ENCODE assay signal across 9 cellular contexts in genomic region chr4:140048419-140049022, GRCh38.
DNase-seq lines count a peak whose midpoint lies in the region; ATAC-seq and TF ChIP-seq lines count a peak whose summit lies in the region.
"Had no signal": no experiment of that assay in that cellular context is flagged by ENCODE, and none has a peak within 500 bp of the region (broad histone marks: within the 10 kb centered on the region; RNA-seq: fewer than 3 reads in every experiment).

No MANE protein-coding gene starts in this region.

- peak overlapping the region; percentile 51 for H3K9ac ChIP-seq in PC-3 (ENCODE audit: low read length)

- ATAC-seq in PC-3 (no peak), gastrocnemius medialis (no peak), HG03196 (IDR thresholded peaks at IDR 0.05; ENCODE audit: unreplicated experiment) (no peak)

- H3K27ac ChIP-seq in PC-3 (ENCODE audit: low read length) (peak overlapping the region; percentile 68), gastrocnemius medialis (peak overlapping the region; percentile 21 to 71 (median 50))

- no peak for TF ChIP-seq CTCF in PC-3 (conservative IDR thresholded peaks at IDR 0.05; ENCODE audit: low read depth, low read length)
- TF ChIP-seq CTCF in fibroblast of the aortic adventitia (IDR thresholded peaks at IDR 0.05; ENCODE audit: insufficient read depth, low read length) = no peak
- TF ChIP-seq CTCF in gastrocnemius medialis (IDR thresholded peaks at IDR 0.05 in 4 of 5, conservative IDR thresholded peaks at IDR 0.05 in 1 of 5) = no peak

- in situ Hi-C loops in gastrocnemius medialis (cut with MboI; ENCODE audit: low sequenced_read_pairs in 4 of 4) = loop anchor here in 2 of 4 donors (10.0 kb wide), 2 partner anchors 206 to 314 kb away; no protein-coding TSS in a partner anchor

- H3K36me3 ChIP-seq in H7 (replicated peaks; ENCODE audit: control insufficient read depth, insufficient read depth, low read length) (no peaks in the 10 kb centered on the region), PC-3 (ENCODE audit: low read depth, low read length) (no peaks in the 10 kb centered on the region), gastrocnemius medialis (no peaks in the 10 kb centered on the region)

- no peaks in the 10 kb centered on the region for H3F3A ChIP-seq in PC-3 (ENCODE audit: low read length, unreplicated experiment)

- POLR2A ChIA-PET in PC-3 (lab: Charles Lee; ENCODE audit: unreplicated experiment) = interaction anchor here (0.6 kb wide), 1 partner anchor 60 kb away, joined by 3 read pairs; no protein-coding TSS in a partner anchor

- H3K9me3 ChIP-seq in PC-3 (ENCODE audit: low read length) = no peaks in the 10 kb centered on the region
- no peaks in the 10 kb centered on the region for H3K9me3 ChIP-seq in gastrocnemius medialis

- intact Hi-C loops in PC-3 (cut with micrococcal nuclease) = loop anchor here (2.0 kb wide), 1 partner anchor 36 kb away; no protein-coding TSS in a partner anchor
- intact Hi-C loops in gastrocnemius medialis (cut with DNase I; ENCODE audit: low total_unique reads) = loop anchor here (2.0 to 10.0 kb wide), 6 partner anchors 44 to 314 kb away; no protein-coding TSS in a partner anchor

- peak overlapping the region; percentile 88 for H3K4me2 ChIP-seq in PC-3 (ENCODE audit: low read length)

- no peaks in the 10 kb centered on the region for H3K9me2 ChIP-seq in PC-3 (replicated peaks; ENCODE audit: low read length)

- peak overlapping the region; percentile 74 for H2AFZ ChIP-seq in PC-3 (ENCODE audit: low read length)

- CTCF ChIA-PET in PC-3 (lab: Charles Lee) = interaction anchor here (0.6 kb wide), 1 partner anchor 205 kb away, joined by 4 read pairs; no protein-coding TSS in a partner anchor

- H3K27me3 ChIP-seq in H7 (ENCODE audit: control insufficient read depth, insufficient read depth, low read length) (no peaks in the 10 kb centered on the region), PC-3 (ENCODE audit: low read length) (no peaks in the 10 kb centered on the region), gastrocnemius medialis (no peaks in the 10 kb centered on the region)

- H3K4me3 ChIP-seq in H7 (ENCODE audit: insufficient read depth, low read depth, low read length) = peak overlapping the region; percentile 17
- peak overlapping the region; percentile 64 for H3K4me3 ChIP-seq in PC-3 (ENCODE audit: low read length)
- H3K4me3 ChIP-seq in fibroblast of the aortic adventitia (ENCODE audit: low read depth, low read length) = peak overlapping the region; percentile 47
- H3K4me3 ChIP-seq in gastrocnemius medialis = peak overlapping the region in 3 of 4 donors; percentile 43 to 46 (median 45)

- H3K79me2 ChIP-seq in PC-3 (ENCODE audit: low read length) = 0 out of 2 replicates have a peak, but pooled peaks cover 4% of the 10 kb centered on the region

- BruUV-seq in PC-3 (replicated peaks; lab: Mats Ljungman, UMichigan) = no TSS peak

- H4K20me1 ChIP-seq in PC-3 (ENCODE audit: low read length) = no peaks in the 10 kb centered on the region

- DNase-seq in H7 (no peak), PC-3 (peak; percentile 3), fibroblast of the aortic adventitia (ENCODE audit: low read depth) (no peak), gastrocnemius medialis (no peak), NCI-H524 (lab: John Stamatoyannopoulos, UW) (no peak), GDM1 (lab: John Stamatoyannopoulos, UW) (no peak), GOT3 (lab: John Stamatoyannopoulos, UW) (no peak)
- DNase-seq: SW 1271 had no signal

- H3K4me1 ChIP-seq in PC-3 (ENCODE audit: insufficient read depth, low read length) = peaks cover 45% of the 10 kb centered on the region
- H3K4me1 ChIP-seq in gastrocnemius medialis = peaks cover 24 to 26% of the 10 kb centered on the region in 2 donors

- TF ChIP-seq POLR2A in gastrocnemius medialis (IDR thresholded peaks at IDR 0.05) = no peak
